1 cellular context compared by ENCODE assay signal in the genomic region with DNA sequence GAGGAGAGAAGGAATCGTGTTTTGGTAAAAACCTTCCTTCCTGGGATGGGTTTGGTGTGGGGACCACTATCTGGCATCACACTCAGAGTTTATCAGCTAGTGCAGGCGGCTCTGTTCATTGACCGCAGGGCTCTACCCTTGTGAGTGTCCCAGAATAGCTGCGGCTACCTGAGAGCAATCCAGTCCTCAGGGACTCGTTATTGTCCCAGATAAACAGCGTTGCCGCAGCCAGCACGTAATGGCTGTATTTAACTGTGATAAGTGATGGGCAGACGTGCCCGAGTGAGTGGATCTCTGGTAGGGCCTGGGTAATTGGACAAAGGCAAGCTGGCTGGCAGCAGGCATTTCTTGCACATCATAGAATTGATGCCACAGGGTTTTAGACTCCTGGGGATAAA.
TF ChIP-seq lines count a peak whose summit lies in the region.

No MANE protein-coding gene starts in this region.

TF ChIP-seq in K562, 482 proteins besides CTCF, POLR2A, EP300 and RAD21 (continued from another document and continues in another):
- no peak for TF ChIP-seq E4F1 (CRISPR knock-in tag; IDR thresholded peaks at IDR 0.05; ENCODE audit: borderline replicate concordance)
- TF ChIP-seq MYC (IDR thresholded peaks at IDR 0.05; ENCODE audit: low read depth, low read length): no peak
- TF ChIP-seq MYC (CRISPR knock-in tag; IDR thresholded peaks at IDR 0.05; ENCODE audit: borderline replicate concordance, low read depth): no peak
- TF ChIP-seq SRSF3 (IDR thresholded peaks at IDR 0.05; ENCODE audit: insufficient read depth, low read length): no peak
- no peak for TF ChIP-seq ZBTB7A (IDR thresholded peaks at IDR 0.05; ENCODE audit: borderline replicate concordance, control insufficient read depth, low read depth, low read length)
- TF ChIP-seq HNRNPLL (IDR thresholded peaks at IDR 0.05; ENCODE audit: low read depth, low read length, poor library complexity, severe bottlenecking): peak; percentile 47
- TF ChIP-seq GABPB1 (CRISPR knock-in tag; IDR thresholded peaks at IDR 0.05): no peak
- no peak for TF ChIP-seq KLF10 (CRISPR knock-in tag; IDR thresholded peaks at IDR 0.05)
- TF ChIP-seq BCL6 (CRISPR knock-in tag; IDR thresholded peaks at IDR 0.05): no peak
- TF ChIP-seq GTF2A2 (tag; IDR thresholded peaks at IDR 0.05): no peak
- no peak for TF ChIP-seq ZNF695 (CRISPR knock-in tag; IDR thresholded peaks at IDR 0.05)
- TF ChIP-seq, protein P1, sequence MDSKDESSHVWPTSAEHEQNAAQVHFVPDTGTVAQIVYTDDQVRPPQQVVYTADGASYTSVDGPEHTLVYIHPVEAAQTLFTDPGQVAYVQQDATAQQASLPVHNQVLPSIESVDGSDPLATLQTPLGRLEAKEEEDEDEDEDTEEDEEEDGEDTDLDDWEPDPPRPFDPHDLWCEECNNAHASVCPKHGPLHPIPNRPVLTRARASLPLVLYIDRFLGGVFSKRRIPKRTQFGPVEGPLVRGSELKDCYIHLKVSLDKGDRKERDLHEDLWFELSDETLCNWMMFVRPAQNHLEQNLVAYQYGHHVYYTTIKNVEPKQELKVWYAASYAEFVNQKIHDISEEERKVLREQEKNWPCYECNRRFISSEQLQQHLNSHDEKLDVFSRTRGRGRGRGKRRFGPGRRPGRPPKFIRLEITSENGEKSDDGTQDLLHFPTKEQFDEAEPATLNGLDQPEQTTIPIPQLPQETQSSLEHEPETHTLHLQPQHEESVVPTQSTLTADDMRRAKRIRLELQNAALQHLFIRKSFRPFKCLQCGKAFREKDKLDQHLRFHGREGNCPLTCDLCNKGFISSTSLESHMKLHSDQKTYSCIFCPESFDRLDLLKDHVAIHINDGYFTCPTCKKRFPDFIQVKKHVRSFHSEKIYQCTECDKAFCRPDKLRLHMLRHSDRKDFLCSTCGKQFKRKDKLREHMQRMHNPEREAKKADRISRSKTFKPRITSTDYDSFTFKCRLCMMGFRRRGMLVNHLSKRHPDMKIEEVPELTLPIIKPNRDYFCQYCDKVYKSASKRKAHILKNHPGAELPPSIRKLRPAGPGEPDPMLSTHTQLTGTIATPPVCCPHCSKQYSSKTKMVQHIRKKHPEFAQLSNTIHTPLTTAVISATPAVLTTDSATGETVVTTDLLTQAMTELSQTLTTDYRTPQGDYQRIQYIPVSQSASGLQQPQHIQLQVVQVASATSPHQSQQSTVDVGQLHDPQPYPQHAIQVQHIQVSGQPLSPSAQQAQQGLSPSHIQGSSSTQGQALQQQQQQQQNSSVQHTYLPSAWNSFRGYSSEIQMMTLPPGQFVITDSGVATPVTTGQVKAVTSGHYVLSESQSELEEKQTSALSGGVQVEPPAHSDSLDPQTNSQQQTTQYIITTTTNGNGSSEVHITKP (IDR thresholded peaks at IDR 0.05; ENCODE audit: partially characterized antibody): no peak
- TF ChIP-seq, protein P2, sequence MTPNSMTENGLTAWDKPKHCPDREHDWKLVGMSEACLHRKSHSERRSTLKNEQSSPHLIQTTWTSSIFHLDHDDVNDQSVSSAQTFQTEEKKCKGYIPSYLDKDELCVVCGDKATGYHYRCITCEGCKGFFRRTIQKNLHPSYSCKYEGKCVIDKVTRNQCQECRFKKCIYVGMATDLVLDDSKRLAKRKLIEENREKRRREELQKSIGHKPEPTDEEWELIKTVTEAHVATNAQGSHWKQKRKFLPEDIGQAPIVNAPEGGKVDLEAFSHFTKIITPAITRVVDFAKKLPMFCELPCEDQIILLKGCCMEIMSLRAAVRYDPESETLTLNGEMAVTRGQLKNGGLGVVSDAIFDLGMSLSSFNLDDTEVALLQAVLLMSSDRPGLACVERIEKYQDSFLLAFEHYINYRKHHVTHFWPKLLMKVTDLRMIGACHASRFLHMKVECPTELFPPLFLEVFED (CRISPR knock-in tag; conservative IDR thresholded peaks at IDR 0.05): no peak
- no peak for TF ChIP-seq PURB (CRISPR knock-in tag; IDR thresholded peaks at IDR 0.05; ENCODE audit: low read depth)
- TF ChIP-seq ZFX (CRISPR knock-in tag; IDR thresholded peaks at IDR 0.05): no peak
- 0 out of 2 replicates have a peak, but pooled peaks have one; percentile 24 for TF ChIP-seq JUND (IDR thresholded peaks at IDR 0.05; ENCODE audit: borderline replicate concordance, low read depth, low read length)
- TF ChIP-seq JUND (tag; IDR thresholded peaks at IDR 0.05; ENCODE audit: borderline replicate concordance, low read depth, low read length): no peak; the same call in 2 of the 3 replicates
- no peak for TF ChIP-seq ZNF507 (tag; conservative IDR thresholded peaks at IDR 0.05)
- TF ChIP-seq, protein P3, sequence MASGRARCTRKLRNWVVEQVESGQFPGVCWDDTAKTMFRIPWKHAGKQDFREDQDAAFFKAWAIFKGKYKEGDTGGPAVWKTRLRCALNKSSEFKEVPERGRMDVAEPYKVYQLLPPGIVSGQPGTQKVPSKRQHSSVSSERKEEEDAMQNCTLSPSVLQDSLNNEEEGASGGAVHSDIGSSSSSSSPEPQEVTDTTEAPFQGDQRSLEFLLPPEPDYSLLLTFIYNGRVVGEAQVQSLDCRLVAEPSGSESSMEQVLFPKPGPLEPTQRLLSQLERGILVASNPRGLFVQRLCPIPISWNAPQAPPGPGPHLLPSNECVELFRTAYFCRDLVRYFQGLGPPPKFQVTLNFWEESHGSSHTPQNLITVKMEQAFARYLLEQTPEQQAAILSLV (tag; IDR thresholded peaks at IDR 0.05): no peak
- TF ChIP-seq, protein P4, sequence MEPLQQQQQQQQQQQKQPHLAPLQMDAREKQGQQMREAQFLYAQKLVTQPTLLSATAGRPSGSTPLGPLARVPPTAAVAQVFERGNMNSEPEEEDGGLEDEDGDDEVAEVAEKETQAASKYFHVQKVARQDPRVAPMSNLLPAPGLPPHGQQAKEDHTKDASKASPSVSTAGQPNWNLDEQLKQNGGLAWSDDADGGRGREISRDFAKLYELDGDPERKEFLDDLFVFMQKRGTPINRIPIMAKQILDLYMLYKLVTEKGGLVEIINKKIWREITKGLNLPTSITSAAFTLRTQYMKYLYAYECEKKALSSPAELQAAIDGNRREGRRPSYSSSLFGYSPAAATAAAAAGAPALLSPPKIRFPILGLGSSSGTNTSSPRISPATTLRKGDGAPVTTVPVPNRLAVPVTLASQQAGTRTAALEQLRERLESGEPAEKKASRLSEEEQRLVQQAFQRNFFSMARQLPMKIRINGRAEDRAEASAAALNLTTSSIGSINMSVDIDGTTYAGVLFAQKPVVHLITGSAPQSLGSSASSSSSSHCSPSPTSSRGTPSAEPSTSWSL (CRISPR knock-in tag; IDR thresholded peaks at IDR 0.05; ENCODE audit: borderline replicate concordance): no peak
- peak; percentile 66; the same call in 1 of the 2 replicates for TF ChIP-seq STAT5A (IDR thresholded peaks at IDR 0.05; ENCODE audit: borderline replicate concordance, low read length)
- no peak for TF ChIP-seq WHSC1 (IDR thresholded peaks at IDR 0.05; ENCODE audit: low read length)
- no peak for TF ChIP-seq SRSF7 (optimal IDR thresholded peaks at IDR 0.05; ENCODE audit: low read depth, low read length)
- TF ChIP-seq ZNF766 (CRISPR knock-in tag; conservative IDR thresholded peaks at IDR 0.05): 0 out of 2 replicates have a peak, but pooled peaks have one; percentile 29
- TF ChIP-seq CCNT2 (IDR thresholded peaks at IDR 0.05; ENCODE audit: borderline replicate concordance, extremely low read depth, insufficient read length, low read depth, low read length): no peak
- TF ChIP-seq, protein P5, sequence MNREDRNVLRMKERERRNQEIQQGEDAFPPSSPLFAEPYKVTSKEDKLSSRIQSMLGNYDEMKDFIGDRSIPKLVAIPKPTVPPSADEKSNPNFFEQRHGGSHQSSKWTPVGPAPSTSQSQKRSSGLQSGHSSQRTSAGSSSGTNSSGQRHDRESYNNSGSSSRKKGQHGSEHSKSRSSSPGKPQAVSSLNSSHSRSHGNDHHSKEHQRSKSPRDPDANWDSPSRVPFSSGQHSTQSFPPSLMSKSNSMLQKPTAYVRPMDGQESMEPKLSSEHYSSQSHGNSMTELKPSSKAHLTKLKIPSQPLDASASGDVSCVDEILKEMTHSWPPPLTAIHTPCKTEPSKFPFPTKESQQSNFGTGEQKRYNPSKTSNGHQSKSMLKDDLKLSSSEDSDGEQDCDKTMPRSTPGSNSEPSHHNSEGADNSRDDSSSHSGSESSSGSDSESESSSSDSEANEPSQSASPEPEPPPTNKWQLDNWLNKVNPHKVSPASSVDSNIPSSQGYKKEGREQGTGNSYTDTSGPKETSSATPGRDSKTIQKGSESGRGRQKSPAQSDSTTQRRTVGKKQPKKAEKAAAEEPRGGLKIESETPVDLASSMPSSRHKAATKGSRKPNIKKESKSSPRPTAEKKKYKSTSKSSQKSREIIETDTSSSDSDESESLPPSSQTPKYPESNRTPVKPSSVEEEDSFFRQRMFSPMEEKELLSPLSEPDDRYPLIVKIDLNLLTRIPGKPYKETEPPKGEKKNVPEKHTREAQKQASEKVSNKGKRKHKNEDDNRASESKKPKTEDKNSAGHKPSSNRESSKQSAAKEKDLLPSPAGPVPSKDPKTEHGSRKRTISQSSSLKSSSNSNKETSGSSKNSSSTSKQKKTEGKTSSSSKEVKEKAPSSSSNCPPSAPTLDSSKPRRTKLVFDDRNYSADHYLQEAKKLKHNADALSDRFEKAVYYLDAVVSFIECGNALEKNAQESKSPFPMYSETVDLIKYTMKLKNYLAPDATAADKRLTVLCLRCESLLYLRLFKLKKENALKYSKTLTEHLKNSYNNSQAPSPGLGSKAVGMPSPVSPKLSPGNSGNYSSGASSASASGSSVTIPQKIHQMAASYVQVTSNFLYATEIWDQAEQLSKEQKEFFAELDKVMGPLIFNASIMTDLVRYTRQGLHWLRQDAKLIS (CRISPR knock-in tag; IDR thresholded peaks at IDR 0.05): no peak
- no peak for TF ChIP-seq NFE2 (IDR thresholded peaks at IDR 0.05; ENCODE audit: low read depth)
- no peak for TF ChIP-seq NCOA4 (IDR thresholded peaks at IDR 0.05; ENCODE audit: partially characterized antibody)
- TF ChIP-seq SNRNP70 (optimal IDR thresholded peaks at IDR 0.05; ENCODE audit: low read depth, low read length): no peak
- TF ChIP-seq FOXP1 (CRISPR knock-in tag; IDR thresholded peaks at IDR 0.05): no peak
- 0 out of 6 replicates have a peak, but pooled peaks of 1 of the 3 experiments have one; percentile 23 for TF ChIP-seq ZBTB11 (CRISPR knock-in tag; IDR thresholded peaks at IDR 0.05)
- TF ChIP-seq, protein P6, sequence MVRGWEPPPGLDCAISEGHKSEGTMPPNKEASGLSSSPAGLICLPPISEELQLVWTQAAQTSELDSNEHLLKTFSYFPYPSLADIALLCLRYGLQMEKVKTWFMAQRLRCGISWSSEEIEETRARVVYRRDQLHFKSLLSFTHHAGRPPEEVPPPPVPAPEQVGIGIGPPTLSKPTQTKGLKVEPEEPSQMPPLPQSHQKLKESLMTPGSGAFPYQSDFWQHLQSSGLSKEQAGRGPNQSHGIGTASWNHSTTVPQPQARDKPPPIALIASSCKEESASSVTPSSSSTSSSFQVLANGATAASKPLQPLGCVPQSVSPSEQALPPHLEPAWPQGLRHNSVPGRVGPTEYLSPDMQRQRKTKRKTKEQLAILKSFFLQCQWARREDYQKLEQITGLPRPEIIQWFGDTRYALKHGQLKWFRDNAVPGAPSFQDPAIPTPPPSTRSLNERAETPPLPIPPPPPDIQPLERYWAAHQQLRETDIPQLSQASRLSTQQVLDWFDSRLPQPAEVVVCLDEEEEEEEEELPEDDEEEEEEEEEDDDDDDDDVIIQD (CRISPR knock-in tag; IDR thresholded peaks at IDR 0.05): no peak
- peak; percentile 62; the same call in 1 of the 2 replicates for TF ChIP-seq DPF2 (IDR thresholded peaks at IDR 0.05)
- no peak for TF ChIP-seq FOXK1 (CRISPR knock-in tag; IDR thresholded peaks at IDR 0.05; ENCODE audit: borderline replicate concordance)
- peak; percentile 78 for TF ChIP-seq POLR2AphosphoS5 (IDR thresholded peaks at IDR 0.05; ENCODE audit: control insufficient read depth, insufficient read depth, low read depth, low read length)
- TF ChIP-seq HNRNPH1 (optimal IDR thresholded peaks at IDR 0.05; ENCODE audit: low read depth, low read length): no peak
- peak; percentile 86 for TF ChIP-seq TAL1 (IDR thresholded peaks at IDR 0.05)
- no peak for TF ChIP-seq HSF4 (CRISPR knock-in tag; IDR thresholded peaks at IDR 0.05; ENCODE audit: borderline replicate concordance)
- no peak for TF ChIP-seq NFRKB (IDR thresholded peaks at IDR 0.05; ENCODE audit: low read depth)
- TF ChIP-seq U2AF2 (optimal IDR thresholded peaks at IDR 0.05; ENCODE audit: low read depth, low read length): no peak
- no peak for TF ChIP-seq ZNF444 (CRISPR knock-in tag; IDR thresholded peaks at IDR 0.05)
- TF ChIP-seq TAF1 (IDR thresholded peaks at IDR 0.05; ENCODE audit: control insufficient read depth, extremely low read depth, insufficient read depth, low read length, severe bottlenecking): no peak
